Comparison of ENCODE assay signal across 13 cellular contexts in genomic region chr22:26471522-26471921, GRCh38. TPM values are rescaled to one million over a fixed set of nuclear protein-coding genes. Genes with fewer than 3 reads are reported as not detected.
DNase-seq lines count a peak whose midpoint lies in the region; ATAC-seq, FAIRE-seq and TF ChIP-seq lines count a peak whose summit lies in the region.
"Had no signal": no experiment of that assay in that cellular context is flagged by ENCODE, and none has a peak within 500 bp of the region (broad histone marks: within the 10 kb centered on the region; RNA-seq: fewer than 3 reads in every experiment).

No MANE protein-coding gene starts in this region.

- H3K27me3 ChIP-seq in fibroblast of lung (ENCODE audit: control insufficient read depth, insufficient read depth, low read length) (no peaks in the 10 kb centered on the region), esophagus muscularis mucosa (no peaks in the 10 kb centered on the region)
- H3K27me3 ChIP-seq: neural progenitor cell had no signal

- H4K20me1 ChIP-seq in fibroblast of lung (ENCODE audit: control insufficient read depth, extremely low read depth, insufficient read depth, low read length): no peaks in the 10 kb centered on the region

- H3K4me1 Mint-ChIP-seq in T-cell: peaks cover under 1 to 7% (median 5%) of the 10 kb centered on the region in 3 donors

- no peaks in the 10 kb centered on the region for H3K27me3 Mint-ChIP-seq in T-cell
- H3K27me3 Mint-ChIP-seq: type B pancreatic cell had no signal

- H3K27ac ChIP-seq in fibroblast of lung (ENCODE audit: insufficient read depth, low read length) (no peak overlapping the region), esophagus muscularis mucosa (replicated peaks in 1 of 4) (no peak overlapping the region)
- H3K27ac ChIP-seq: neural progenitor cell had no signal

- POLR2A ChIA-PET in T-cell (lab: Charles Lee): no interaction called here

- H3K36me3 ChIP-seq in fibroblast of lung (ENCODE audit: control insufficient read depth, insufficient read depth, low read length) (peaks cover 15% of the 10 kb centered on the region), esophagus muscularis mucosa (peaks cover 77 to 97% (median 90%) of the 10 kb centered on the region in 4 donors)
- H3K36me3 ChIP-seq: neural progenitor cell had no signal

- intact Hi-C loops in esophagus muscularis mucosa (cut with DNase I): no loop called here

- H3K4me1 ChIP-seq in fibroblast of lung (ENCODE audit: control insufficient read depth, extremely low read depth, insufficient read depth, low read length) (peaks cover 5% of the 10 kb centered on the region), esophagus muscularis mucosa (no peaks in the 10 kb centered on the region)
- H3K4me1 ChIP-seq: neural progenitor cell had no signal

- H3K36me3 Mint-ChIP-seq in T-cell: peaks cover 70% of the 10 kb centered on the region

- no peak for ATAC-seq in T-cell (replicated peaks in 1 of 4)

- no peak for TF ChIP-seq EP300 in esophagus muscularis mucosa (IDR thresholded peaks at IDR 0.05)

- peak; percentile 90 for DNase-seq in EH (ENCODE audit: low read depth)
- DNase-seq in RCC 7860 (ENCODE audit: low spot score): peak; percentile 96
- peak; percentile 29 to 98 for DNase-seq in fibroblast of lung (ENCODE audit: low read depth in 2 of 2)
- peak; percentile 94 for DNase-seq in retinal pigment epithelial cell (ENCODE audit: low read depth)
- no peak for DNase-seq in NCI-H748 (lab: John Stamatoyannopoulos, UW; ENCODE audit: unreplicated experiment)
- no peak for DNase-seq in esophagus muscularis mucosa (ENCODE audit: extremely low spot score)
- DNase-seq in SKM-1 treated with dmso at 0.1 percent for 144 hours (lab: John Stamatoyannopoulos, UW; ENCODE audit: unreplicated experiment): no peak
- DNase-seq in T-cell: no peak
- DNase-seq: DMS79 treated with DMSO at 0.1 percent for 48 hours, NCI-H2227 treated with DMSO at 0.1 percent for 48 hours, T-helper 1 cell had no signal

- no peak overlapping the region for H3K27ac Mint-ChIP-seq in T-cell
- H3K27ac Mint-ChIP-seq: neural progenitor cell, type B pancreatic cell had no signal

- H3K4me3 ChIP-seq in fibroblast of lung (replicated peaks in 1 of 4; ENCODE audit: control extremely low read depth in 1 of 4, insufficient read depth in 1 of 4, low read depth in 3 of 4, low read length in 4 of 4) (no peak overlapping the region), retinal pigment epithelial cell (ENCODE audit: low read length) (no peak overlapping the region), esophagus muscularis mucosa (no peak overlapping the region)
- H3K4me3 ChIP-seq: neural progenitor cell had no signal

- no peak for TF ChIP-seq POLR2A in esophagus muscularis mucosa (IDR thresholded peaks at IDR 0.05; ENCODE audit: low read depth)

- no peak overlapping the region for H3K9ac ChIP-seq in fibroblast of lung (ENCODE audit: insufficient read depth, low read length)
- H3K9ac ChIP-seq: neural progenitor cell had no signal

- no peak overlapping the region for H3K4me2 ChIP-seq in fibroblast of lung (ENCODE audit: extremely low read depth, insufficient read depth, low read length)
- H3K4me2 ChIP-seq: neural progenitor cell had no signal

- 90% methylated on average over 5 of the region's 5 CpGs for WGBS in esophagus muscularis mucosa

- H2AFZ ChIP-seq in fibroblast of lung (ENCODE audit: low read length): no peak overlapping the region
- H2AFZ ChIP-seq: neural progenitor cell had no signal

- peak; percentile 98 for FAIRE-seq in RCC 7860 (lab: Jason Lieb, UNC)

- H3K4me3 Mint-ChIP-seq in T-cell: no peak overlapping the region
- H3K4me3 Mint-ChIP-seq: neural progenitor cell, type B pancreatic cell had no signal

- CTCF ChIA-PET in T-cell (lab: Charles Lee): no interaction called here

- no peaks in the 10 kb centered on the region for H3K9me3 Mint-ChIP-seq in T-cell
- H3K9me3 Mint-ChIP-seq: neural progenitor cell, type B pancreatic cell had no signal

- no peaks in the 10 kb centered on the region for H3K9me3 ChIP-seq in fibroblast of lung (ENCODE audit: control insufficient read depth, insufficient read depth, low read depth, low read length)
- H3K9me3 ChIP-seq in esophagus muscularis mucosa: no peaks in the 10 kb centered on the region

- no peak for TF ChIP-seq CTCF in fibroblast of lung (conservative IDR thresholded peaks at IDR 0.05 in 1 of 2, IDR thresholded peaks at IDR 0.05 in 1 of 2; ENCODE audit: low read depth in 1 of 2, low read length in 2 of 2)
- no peak for TF ChIP-seq CTCF in retinal pigment epithelial cell (conservative IDR thresholded peaks at IDR 0.05; ENCODE audit: low read depth, low read length)
- no peak for TF ChIP-seq CTCF in esophagus muscularis mucosa (IDR thresholded peaks at IDR 0.05)

- H3K79me2 ChIP-seq in fibroblast of lung (ENCODE audit: control insufficient read depth, insufficient read depth, low read length): no peaks in the 10 kb centered on the region

RNA-seq across cellular contexts. Expression of gene HPS4, which starts 12.1 kb away (rescaled TPM):
- total RNA-seq in fibroblast of lung (29.3 and 37.7 TPM in 2 replicates), esophagus muscularis mucosa (10 to 100 TPM; 15.4 to 17.9 (median 17.5) TPM), T-cell (10 to 100 TPM; 38.7 to 53.4 (median 50.0) TPM)
- 23.0 and 27.6 TPM in 2 replicates for polyA plus RNA-seq in fibroblast of lung
- 11.7 and 14.6 TPM in 2 replicates for polyA plus RNA-seq in fibroblast of lung (2012)
- polyA minus RNA-seq in fibroblast of lung (ENCODE audit: low replicate concordance): 26.1 and 39.1 TPM in 2 replicates

RNA-seq across cellular contexts. Expression of gene SRRD, which starts 12.2 kb away (rescaled TPM):
- total RNA-seq in fibroblast of lung: 7.7 and 7.9 TPM in 2 replicates
- polyA plus RNA-seq in fibroblast of lung: 25.1 and 30.0 TPM in 2 replicates
- polyA plus RNA-seq in fibroblast of lung (2012): 15.6 and 16.6 TPM in 2 replicates
- polyA minus RNA-seq in fibroblast of lung (ENCODE audit: low replicate concordance): 8.9 and 11.9 TPM in 2 replicates
- 10 to 100 TPM; 12.7 to 20.5 (median 15.2) TPM for total RNA-seq in esophagus muscularis mucosa
- 10 to 100 TPM; 17.4 to 23.3 (median 21.8) TPM for total RNA-seq in T-cell

RNA-seq across cellular contexts. Expression of gene TFIP11, which starts 40.8 kb away (rescaled TPM):
- total RNA-seq in fibroblast of lung (40.3 TPM in 2 replicates), esophagus muscularis mucosa (10 to 100 TPM; 17.9 to 23.5 (median 20.4) TPM), T-cell (10 to 100 TPM; 63.0 to 91.8 (median 75.2) TPM)
- polyA plus RNA-seq in fibroblast of lung: 24.2 and 31.1 TPM in 2 replicates
- polyA plus RNA-seq in fibroblast of lung (2012): 21.8 and 31.0 TPM in 2 replicates
- polyA minus RNA-seq in fibroblast of lung (ENCODE audit: low replicate concordance): 19.5 and 59.6 TPM in 2 replicates

RNA-seq across cellular contexts. Expression of gene ASPHD2, which starts 42.5 kb away (rescaled TPM):
- total RNA-seq in fibroblast of lung (1.5 and 1.7 TPM in 2 replicates), esophagus muscularis mucosa (1 to 10 TPM in 2 of 4 donors, under 1 TPM in 2; 0.42 to 1.1 (median 0.88) TPM), T-cell (1 to 10 TPM; 1.9 to 5.3 (median 4.3) TPM)
- polyA plus RNA-seq in fibroblast of lung: 0.42 and 0.88 TPM in 2 replicates
- 0.50 and 1.2 TPM in 2 replicates for polyA plus RNA-seq in fibroblast of lung (2012)
- 0.16 and 1.7 TPM in 2 replicates for polyA minus RNA-seq in fibroblast of lung (ENCODE audit: low replicate concordance)

Comparison
In these comparisons a context has a peak if more than half of its experiments do, and no peak if none do; other contexts are left out.
1. DNase-seq: peak in EH (single experiment), RCC 7860 (single experiment), fibroblast of lung (2 of 2) and retinal pigment epithelial cell (single experiment); none in NCI-H748 (single experiment), esophagus muscularis mucosa (single experiment), SKM-1 treated with dmso at 0.1 percent for 144 hours (single experiment) and T-cell (0 of 34).